In the genomic region with DNA sequence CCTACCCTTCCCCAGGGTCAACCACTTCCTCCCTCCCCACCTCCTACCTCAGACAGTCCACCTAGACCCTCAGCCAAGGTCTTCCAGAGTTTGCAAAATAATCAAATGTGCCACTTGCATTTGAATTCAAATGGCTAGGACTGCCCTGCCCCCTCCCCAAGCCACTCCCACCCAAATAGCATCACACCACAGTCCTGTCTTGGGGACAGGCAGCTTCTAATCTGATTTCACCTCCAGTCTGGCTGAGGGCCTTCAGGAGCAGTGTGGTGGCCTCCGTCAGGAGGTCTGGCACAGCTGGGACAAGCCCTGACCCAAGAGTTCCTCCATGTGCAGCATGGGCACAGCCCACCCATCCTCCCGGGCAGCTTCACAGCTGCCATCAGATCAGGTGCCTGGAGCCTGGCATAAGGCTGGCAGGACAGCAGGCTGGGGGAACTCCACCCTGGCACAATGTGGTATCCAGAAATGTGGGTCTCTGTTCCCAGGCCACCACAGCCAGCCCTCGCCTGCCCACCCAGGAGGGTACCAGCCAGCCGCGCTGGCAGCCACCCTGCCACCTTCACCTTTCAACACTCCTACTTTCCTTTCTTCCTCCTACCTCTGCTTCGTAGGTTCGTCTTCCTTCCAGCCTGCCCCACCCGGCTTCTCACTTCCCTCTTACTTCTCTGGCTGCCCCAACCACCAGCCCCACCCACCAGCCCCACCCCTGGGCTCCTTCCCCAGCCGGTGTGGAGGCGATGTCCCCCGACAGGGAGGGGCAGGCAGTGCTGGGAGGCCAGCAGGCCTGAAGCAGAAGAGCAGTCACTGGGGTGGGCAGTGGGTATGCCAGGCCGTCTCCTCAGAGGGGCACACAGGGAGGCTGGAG, we compare ENCODE assay signal across 8 cellular contexts. TPM values are rescaled to one million over a fixed set of nuclear protein-coding genes. Genes with fewer than 3 reads are reported as not detected.
A peak's percentile ranks its signal among the peaks of the same experiment; 100 is the strongest.
DNase-seq lines count a peak whose midpoint lies in the region; ATAC-seq and TF ChIP-seq lines count a peak whose summit lies in the region.

A gene with protein sequence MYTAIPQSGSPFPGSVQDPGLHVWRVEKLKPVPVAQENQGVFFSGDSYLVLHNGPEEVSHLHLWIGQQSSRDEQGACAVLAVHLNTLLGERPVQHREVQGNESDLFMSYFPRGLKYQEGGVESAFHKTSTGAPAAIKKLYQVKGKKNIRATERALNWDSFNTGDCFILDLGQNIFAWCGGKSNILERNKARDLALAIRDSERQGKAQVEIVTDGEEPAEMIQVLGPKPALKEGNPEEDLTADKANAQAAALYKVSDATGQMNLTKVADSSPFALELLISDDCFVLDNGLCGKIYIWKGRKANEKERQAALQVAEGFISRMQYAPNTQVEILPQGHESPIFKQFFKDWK (minus strand): TSS at position 648 of the 865 bp plus-strand sequence. CDS start 8,221 bp downstream, outside the sequence.

- intact Hi-C loops in CD8-positive, alpha-beta T cell (cut with DNase I, micrococcal nuclease) = loop anchor here (10.0 kb wide), 2 partner anchors 695 to 785 kb away; a partner anchor contains a TSS

- H3K27ac ChIP-seq in CD8-positive, alpha-beta T cell (ENCODE audit: low read depth, low read length) = no peak within 1 kb of the TSS
- H3K27ac ChIP-seq in gastroesophageal sphincter (peak within 1 kb of the TSS in 3 of 4 donors; percentile 19 to 61 (median 37)), rectal smooth muscle tissue (ENCODE audit: low read depth, low read length) (no peak within 1 kb of the TSS)

- peak within 1 kb of the TSS; percentile 69 for H3K4me3 Mint-ChIP-seq in CD8-positive, alpha-beta T cell

- H3K27me3 Mint-ChIP-seq in CD8-positive, alpha-beta T cell (ENCODE audit: low read depth) = peaks cover 4% of the 10 kb centered on the region

- H3K27me3 ChIP-seq in CD8-positive, alpha-beta T cell (ENCODE audit: insufficient read depth, low read length) = no peaks in the 10 kb centered on the region
- H3K27me3 ChIP-seq in gastroesophageal sphincter (no peaks in the 10 kb centered on the region), rectal smooth muscle tissue (ENCODE audit: control insufficient read depth, insufficient read depth, low read length) (no peaks in the 10 kb centered on the region)

- peaks cover 53% of the 10 kb centered on the region for H3K4me1 ChIP-seq in CD8-positive, alpha-beta T cell (ENCODE audit: insufficient read depth, low read length)
- H3K4me1 ChIP-seq in gastroesophageal sphincter (peaks cover 0 to 49% (median 16%) of the 10 kb centered on the region in 3 donors), rectal smooth muscle tissue (ENCODE audit: control insufficient read depth, insufficient read depth, low read length) (no peaks in the 10 kb centered on the region)

- CTCF ChIA-PET in CD8-positive, alpha-beta T cell (lab: Charles Lee) = interaction anchor here (2.0 kb wide), 1 partner anchor 9 kb away, joined by 8 read pairs; a partner anchor contains a TSS

- no peak within 1 kb of the TSS for H3K4me3 ChIP-seq in CD8-positive, alpha-beta T cell (ENCODE audit: low read depth, low read length)
- H3K4me3 ChIP-seq in gastroesophageal sphincter (peak within 1 kb of the TSS in 1 of 2 donors; percentile 27), rectal smooth muscle tissue (ENCODE audit: low read length) (peak within 1 kb of the TSS; percentile 49)

- peak in 5 of 7 experiments; percentile 13 to 59 (median 43) for DNase-seq in CD8-positive, alpha-beta T cell
- DNase-seq in KG1 (lab: John Stamatoyannopoulos, UW) = peak; percentile 41
- peak; percentile 74 for DNase-seq in activated CD8-positive, alpha-beta memory T cell treated with anti-CD3 and anti-CD28 coated beads for 24 hours
- no peak for DNase-seq in DMS153 treated with DMSO at 0.1 percent for 48 hours (lab: John Stamatoyannopoulos, UW; ENCODE audit: unreplicated experiment)
- no peak for DNase-seq in NCI-H2171 (lab: John Stamatoyannopoulos, UW)

- H3K9me3 ChIP-seq in CD8-positive, alpha-beta T cell (ENCODE audit: low read length) = no peaks in the 10 kb centered on the region
- no peaks in the 10 kb centered on the region for H3K9me3 ChIP-seq in gastroesophageal sphincter

- POLR2A ChIA-PET in CD8-positive, alpha-beta T cell (lab: Charles Lee) = interaction anchor here (0.6 to 2.0 kb wide), 2 partner anchors 25 to 129 kb away, joined by 3 to 8 read pairs; a partner anchor contains a TSS

- no peaks in the 10 kb centered on the region for H3K9me3 Mint-ChIP-seq in CD8-positive, alpha-beta T cell

- H3K4me1 Mint-ChIP-seq in CD8-positive, alpha-beta T cell (ENCODE audit: low read depth) = peaks cover 47% of the 10 kb centered on the region

- no peaks in the 10 kb centered on the region for H3K36me3 ChIP-seq in CD8-positive, alpha-beta T cell (ENCODE audit: insufficient read depth, low read length)
- H3K36me3 ChIP-seq in gastroesophageal sphincter = no peaks in the 10 kb centered on the region
- H3K36me3 ChIP-seq in rectal smooth muscle tissue (ENCODE audit: control insufficient read depth, insufficient read depth, low read length) = no peaks in the 10 kb centered on the region

- TF ChIP-seq POLR2A in gastroesophageal sphincter (IDR thresholded peaks at IDR 0.05) = no peak

- WGBS in gastroesophageal sphincter (ENCODE audit: low coverage in 1 of 2), 2 donors = 81% methylated on average over 3 of the region's 12 CpGs; no CpG with 5 or more reads in 1 of the 2 donors

- no peak within 1 kb of the TSS for H3K27ac Mint-ChIP-seq in CD8-positive, alpha-beta T cell

- no peak for TF ChIP-seq EP300 in gastroesophageal sphincter (IDR thresholded peaks at IDR 0.05)

- H3K9ac ChIP-seq in rectal smooth muscle tissue (ENCODE audit: low read length) = peak within 1 kb of the TSS; percentile 10

- H3K36me3 Mint-ChIP-seq in CD8-positive, alpha-beta T cell = no peaks in the 10 kb centered on the region

- ATAC-seq in CD8-positive, alpha-beta T cell = peak; percentile 10
- ATAC-seq in GM21528 (IDR thresholded peaks at IDR 0.05; ENCODE audit: low FRiP score, unreplicated experiment) (peak; percentile 64), gastroesophageal sphincter (peak; percentile 20)

- no peak for TF ChIP-seq CTCF in CD8-positive, alpha-beta T cell (IDR thresholded peaks at IDR 0.05)
- no peak for TF ChIP-seq CTCF in gastroesophageal sphincter (IDR thresholded peaks at IDR 0.05)

RNA-seq across cellular contexts. Expression of the gene that starts here (rescaled TPM):
- 1 to 10 TPM; 2.4 to 3.6 TPM for total RNA-seq in CD8-positive, alpha-beta T cell
- total RNA-seq in gastroesophageal sphincter = 10 to 100 TPM; 42.2 to 69.2 (median 60.2) TPM

Comparison
In these comparisons a context has a peak if more than half of its experiments do, and no peak if none do; other contexts are left out.
1. RNA of the gene that starts here (total RNA-seq): 42.2 to 69.2 TPM in gastroesophageal sphincter; 2.4 to 3.6 TPM in CD8-positive, alpha-beta T cell; every median in the first group is over 4 times any median in the second.
2. ATAC-seq: peak in every context shown above with its lines; median percentile 64 in GM21528; 20 in gastroesophageal sphincter; 10 in CD8-positive, alpha-beta T cell.
3. DNase-seq: peak in CD8-positive, alpha-beta T cell (5 of 7), KG1 (single experiment) and activated CD8-positive, alpha-beta memory T cell treated with anti-CD3 and anti-CD28 coated beads for 24 hours (single experiment); none in DMS153 treated with DMSO at 0.1 percent for 48 hours (single experiment) and NCI-H2171 (single experiment).
4. H3K27ac ChIP-seq: peak in gastroesophageal sphincter (3 of 4); none in CD8-positive, alpha-beta T cell (single experiment) and rectal smooth muscle tissue (single experiment).